26 cellular contexts compared by ENCODE assay signal in genomic region chr5:172592881-172593280, GRCh38. TPM values are rescaled to one million over a fixed set of nuclear protein-coding genes. Genes with fewer than 3 reads are reported as not detected.
A peak's percentile ranks its signal among the peaks of the same experiment; 100 is the strongest.
DNase-seq lines count a peak whose midpoint lies in the region; ATAC-seq, FAIRE-seq and TF ChIP-seq lines count a peak whose summit lies in the region.
"Had no signal": no experiment of that assay in that cellular context is flagged by ENCODE, and none has a peak within 500 bp of the region (broad histone marks: within the 10 kb centered on the region; RNA-seq: fewer than 3 reads in every experiment).

No MANE protein-coding gene starts in this region.

- TF ChIP-seq CTCF in kidney (IDR thresholded peaks at IDR 0.05; ENCODE audit: borderline replicate concordance, extremely low read depth, insufficient read depth): no peak
- TF ChIP-seq CTCF in neural progenitor cell (IDR thresholded peaks at IDR 0.05): no peak
- TF ChIP-seq CTCF in stomach (IDR thresholded peaks at IDR 0.05): no peak

- H3K4me1 Mint-ChIP-seq in neural progenitor cell: peaks cover 12% of the 10 kb centered on the region
- H3K4me1 Mint-ChIP-seq: CD14-positive monocyte; CD4-positive, CD25-positive, alpha-beta regulatory T cell; CD8-positive, alpha-beta memory T cell had no signal

- DNase-seq in cardiac septum (ENCODE audit: low spot score) (peak; percentile 51), left ventricle myocardium superior (no peak), kidney (peak; percentile 48), neural progenitor cell (ENCODE audit: low spot score) (no peak), stomach (no peak)
- DNase-seq: 8988T; ACHN; BE2C; C1 segment of cervical spinal cord; CD4-positive, alpha-beta memory T cell; CD4-positive, CD25-positive, alpha-beta regulatory T cell; CD8-positive, alpha-beta memory T cell; COR-L47; DMS 273 treated with DMSO at 0.1 percent for 48 hours; DMS153; DMS53; DMS79; DND-41; EL; GF-D8 had no signal

- TF ChIP-seq POLR2A in stomach (IDR thresholded peaks at IDR 0.05): no peak

- no peak overlapping the region for H3K4me2 ChIP-seq in neural progenitor cell
- H3K4me2 ChIP-seq: BLaER1 had no signal

- peak overlapping the region; percentile 63 for H3K27ac Mint-ChIP-seq in neural progenitor cell
- H3K27ac Mint-ChIP-seq: CD14-positive monocyte; CD4-positive, alpha-beta memory T cell; CD4-positive, CD25-positive, alpha-beta regulatory T cell had no signal

- no peaks in the 10 kb centered on the region for H3K79me2 ChIP-seq in neural progenitor cell (ENCODE audit: low read depth)

- no peaks in the 10 kb centered on the region for H3K9me3 Mint-ChIP-seq in neural progenitor cell
- H3K9me3 Mint-ChIP-seq: CD14-positive monocyte; CD4-positive, alpha-beta memory T cell; CD8-positive, alpha-beta memory T cell had no signal

- H3K4me3 Mint-ChIP-seq in neural progenitor cell: no peak overlapping the region
- H3K4me3 Mint-ChIP-seq: CD14-positive monocyte; CD4-positive, alpha-beta memory T cell; CD4-positive, CD25-positive, alpha-beta regulatory T cell; CD8-positive, alpha-beta memory T cell had no signal

- H2AFZ ChIP-seq in neural progenitor cell (replicated peaks): no peak overlapping the region

- H3K9ac ChIP-seq in kidney (ENCODE audit: low read length in 2 of 2) (no peak overlapping the region), neural progenitor cell (no peak overlapping the region)
- H3K9ac ChIP-seq: BLaER1 had no signal

- H3K27me3 Mint-ChIP-seq in neural progenitor cell (ENCODE audit: insufficient read depth, low read depth): peaks cover 14% of the 10 kb centered on the region
- H3K27me3 Mint-ChIP-seq: CD4-positive, CD25-positive, alpha-beta regulatory T cell had no signal

- H3F3A ChIP-seq in neural progenitor cell (ENCODE audit: low read depth): no peaks in the 10 kb centered on the region

- TF ChIP-seq EP300 in stomach (IDR thresholded peaks at IDR 0.05): no peak

- H3K4me1 ChIP-seq in kidney (ENCODE audit: control insufficient read depth in 1 of 2, insufficient read depth in 1 of 2, low read depth in 1 of 2, low read length in 2 of 2) (peaks cover 0 to 4% of the 10 kb centered on the region in 2 donors), neural progenitor cell (no peaks in the 10 kb centered on the region), stomach (no peaks in the 10 kb centered on the region)
- H3K4me1 ChIP-seq: BLaER1 had no signal

- WGBS in stomach, 5 donors: 80 to 88% (median 86%) methylated on average over 5 of the region's 5 CpGs

- no peak for FAIRE-seq in kidney (lab: Jason Lieb, UNC)
- FAIRE-seq: A204.1, GM12891 had no signal

- H3K36me3 ChIP-seq in kidney (ENCODE audit: control insufficient read depth in 1 of 2, insufficient read depth in 2 of 2, low read length in 2 of 2) (no peaks in the 10 kb centered on the region), neural progenitor cell (no peaks in the 10 kb centered on the region), stomach (no peaks in the 10 kb centered on the region)
- H3K36me3 ChIP-seq: BE2C, BLaER1 had no signal

- ATAC-seq in left ventricle myocardium superior (no peak), GM21825 (IDR thresholded peaks at IDR 0.05; ENCODE audit: unreplicated experiment) (no peak), GM18511 (IDR thresholded peaks at IDR 0.05; ENCODE audit: unreplicated experiment) (no peak)

- H4K20me1 ChIP-seq in neural progenitor cell (ENCODE audit: low read depth): no peaks in the 10 kb centered on the region
- H4K20me1 ChIP-seq: BLaER1 had no signal

- no peaks in the 10 kb centered on the region for H3K36me3 Mint-ChIP-seq in neural progenitor cell
- H3K36me3 Mint-ChIP-seq: CD14-positive monocyte; CD4-positive, alpha-beta memory T cell; CD4-positive, CD25-positive, alpha-beta regulatory T cell; CD8-positive, alpha-beta memory T cell had no signal

- H3K9me3 ChIP-seq in kidney (ENCODE audit: control insufficient read depth in 1 of 2, low read length in 2 of 2) (no peaks in the 10 kb centered on the region), neural progenitor cell (ENCODE audit: low read depth) (no peaks in the 10 kb centered on the region), stomach (no peaks in the 10 kb centered on the region)
- H3K9me3 ChIP-seq: BE2C, BLaER1 had no signal

- no peak overlapping the region for H3K4me3 ChIP-seq in kidney (ENCODE audit: low read length in 2 of 2)
- H3K4me3 ChIP-seq in neural progenitor cell: no peak overlapping the region
- H3K4me3 ChIP-seq in stomach: no peak overlapping the region
- H3K4me3 ChIP-seq: BLaER1 had no signal

- intact Hi-C loops in cardiac septum (cut with DNase I): no loop called here
- intact Hi-C loops in left ventricle myocardium superior (cut with micrococcal nuclease): no loop called here
- intact Hi-C loops in kidney (cut with DNase I): no loop called here
- intact Hi-C loops in stomach (cut with DNase I; ENCODE audit: low total_unique reads): no loop called here

- no peaks in the 10 kb centered on the region for H3K27me3 ChIP-seq in neural progenitor cell
- H3K27me3 ChIP-seq in stomach: no peaks in the 10 kb centered on the region
- H3K27me3 ChIP-seq: BE2C, BLaER1 had no signal

- H3K27ac ChIP-seq in kidney (ENCODE audit: low read depth in 2 of 2, low read length in 2 of 2) (no peak overlapping the region), neural progenitor cell (no peak overlapping the region), stomach (no peak overlapping the region)
- H3K27ac ChIP-seq: BLaER1 had no signal

RNA-seq across cellular contexts. Expression of gene NEURL1B, which starts 48.2 kb away (rescaled TPM):
- 19.7 TPM for total RNA-seq in cardiac septum
- total RNA-seq in left ventricle myocardium superior: 32.0 TPM
- total RNA-seq in kidney: 42.6 TPM
- polyA plus RNA-seq in kidney (ENCODE audit: insufficient read depth, low read depth, low replicate concordance): 5.4 TPM
- 12.1 and 20.2 TPM in 2 replicates for total RNA-seq in neural progenitor cell (ENCODE audit: low replicate concordance)
- 10 to 100 TPM in 4 of 5 donors, 1 to 10 TPM in 1; 9.1 to 60.3 (median 17.4) TPM for total RNA-seq in stomach
- polyA plus RNA-seq in stomach: 1 to 10 TPM; 2.7 to 7.3 (median 4.2) TPM
- polyA plus RNA-seq: CD14-positive monocyte; CD4-positive, CD25-positive, alpha-beta regulatory T cell; CD8-positive, alpha-beta memory T cell had no signal

Comparison
In these comparisons a context has a peak if more than half of its experiments do, and no peak if none do; other contexts are left out.
1. DNase-seq: peak in cardiac septum (single experiment) and kidney (single experiment); none in left ventricle myocardium superior (single experiment), neural progenitor cell (single experiment) and stomach (single experiment).